ENCODE assay signal across 19 cellular contexts in the genomic region with DNA sequence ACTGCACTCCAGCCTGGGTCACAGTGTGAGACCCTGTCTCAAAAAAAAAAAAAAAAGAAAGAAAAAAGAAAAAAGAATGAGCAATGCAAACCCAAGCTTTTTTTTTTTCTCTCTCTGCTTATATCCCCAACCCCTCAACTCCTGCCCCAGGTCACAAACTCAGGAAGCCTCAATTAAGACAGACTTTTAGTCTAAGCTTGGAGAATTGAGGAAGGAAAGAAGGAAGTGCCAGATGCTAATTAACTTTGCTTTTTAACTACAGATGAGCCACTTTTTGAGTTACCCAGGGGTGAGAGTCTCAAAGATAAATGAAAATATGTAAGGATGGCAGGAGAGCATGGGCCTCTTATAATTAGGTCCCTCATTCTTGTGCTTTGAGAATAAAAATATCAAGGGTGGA. TPM values are rescaled to one million over a fixed set of nuclear protein-coding genes. Genes with fewer than 3 reads are reported as not detected.
DNase-seq lines count a peak whose midpoint lies in the region; ATAC-seq and TF ChIP-seq lines count a peak whose summit lies in the region.
"Had no signal": no experiment of that assay in that cellular context is flagged by ENCODE, and none has a peak within 500 bp of the region (broad histone marks: within the 10 kb centered on the region; RNA-seq: fewer than 3 reads in every experiment).

No MANE protein-coding gene starts in this region.

- H3K4me1 Mint-ChIP-seq in T-helper 2 cell treated with Interferon-gamma antibody and Interleukin-4, amounts not matched to agents 5 μg/mL and 100 μg/mL, for 36 hours (ENCODE audit: low read depth): peaks cover 37% of the 10 kb centered on the region
- peaks cover 48 to 74% (median 69%) of the 10 kb centered on the region in 3 donors for H3K4me1 Mint-ChIP-seq in CD8-positive, alpha-beta memory T cell
- peaks cover 60% of the 10 kb centered on the region for H3K4me1 Mint-ChIP-seq in central memory CD8-positive, alpha-beta T cell

- H3K9me3 ChIP-seq in CD8-positive, alpha-beta memory T cell (ENCODE audit: low read length): no peaks in the 10 kb centered on the region
- H3K9me3 ChIP-seq: upper lobe of left lung had no signal

- no peak for DNase-seq in T-helper 2 cell treated with Interferon-gamma antibody and Interleukin-4, amounts not matched to agents 5 μg/mL and 100 μg/mL, for 36 hours (ENCODE audit: low spot score)
- no peak for DNase-seq in T-helper 2 cell
- no peak for DNase-seq in CD8-positive, alpha-beta memory T cell
- peak; percentile 75 for DNase-seq in SKM-1 treated with dmso at 0.1 percent for 144 hours (lab: John Stamatoyannopoulos, UW; ENCODE audit: unreplicated experiment)
- DNase-seq in central memory CD8-positive, alpha-beta T cell (ENCODE audit: low spot score in 2 of 2): no peak
- DNase-seq in AG08395 (ENCODE audit: low spot score): no peak
- DNase-seq: 8988T; activated CD8-positive, alpha-beta memory T cell treated with anti-CD3 and anti-CD28 coated beads for 24 hours; activated gamma-delta T cell treated with Interleukin-2 at 50 U/mL for 16 hours; NCI-H2029 treated with DMSO at 0.1 percent for 48 hours; NCI-H510A treated with DMSO at 0.1 percent for 48 hours; SIG-M5; stimulated activated naive CD8-positive, alpha-beta T cell treated with anti-CD3 and anti-CD28 coated beads, Interleukin-15, Interleukin-2, amounts not matched to agents 100 U/mL and 50 U/mL, for 24 hours; upper lobe of left lung had no signal

- H3K4me1 ChIP-seq in CD8-positive, alpha-beta memory T cell (ENCODE audit: insufficient read depth, low read length): peaks cover 61% of the 10 kb centered on the region

- peaks cover 17% of the 10 kb centered on the region for H3K36me3 Mint-ChIP-seq in T-helper 2 cell treated with Interferon-gamma antibody and Interleukin-4, amounts not matched to agents 5 μg/mL and 100 μg/mL, for 36 hours (ENCODE audit: low read depth)
- peaks cover 0 to 21% (median 7%) of the 10 kb centered on the region in 3 donors for H3K36me3 Mint-ChIP-seq in CD8-positive, alpha-beta memory T cell
- peaks cover 16% of the 10 kb centered on the region for H3K36me3 Mint-ChIP-seq in central memory CD8-positive, alpha-beta T cell (ENCODE audit: insufficient read depth)
- H3K36me3 Mint-ChIP-seq: brain, mesothelial cell of epicardium had no signal

- H3K27me3 ChIP-seq in CD8-positive, alpha-beta memory T cell (ENCODE audit: insufficient read depth, low read length, poor library complexity, severe bottlenecking): no peaks in the 10 kb centered on the region
- H3K27me3 ChIP-seq: upper lobe of left lung had no signal

- TF ChIP-seq POLR2A in GM18505 (IDR thresholded peaks at IDR 0.05; ENCODE audit: borderline replicate concordance, extremely low read depth, insufficient read depth, insufficient read length): no peak

- CTCF ChIA-PET in CD8-positive, alpha-beta memory T cell (lab: Charles Lee): interaction anchor here (1.2 to 11.2 kb wide), 3 partner anchors 20 to 56 kb away, joined by 3 to 86 read pairs (median 28); a partner anchor contains a TSS

- no peaks in the 10 kb centered on the region for H3K9me3 Mint-ChIP-seq in T-helper 2 cell treated with Interferon-gamma antibody and Interleukin-4, amounts not matched to agents 5 μg/mL and 100 μg/mL, for 36 hours
- no peaks in the 10 kb centered on the region for H3K9me3 Mint-ChIP-seq in CD8-positive, alpha-beta memory T cell
- H3K9me3 Mint-ChIP-seq in central memory CD8-positive, alpha-beta T cell: no peaks in the 10 kb centered on the region
- H3K9me3 Mint-ChIP-seq: dendritic cell treated with granulocyte-macrophage colony-stimulating factor and Interleukin-4, amounts not matched to agents 40 ng/mL and 50 ng/mL, for 4 days; mesothelial cell of epicardium had no signal

- no peaks in the 10 kb centered on the region for H3K27me3 Mint-ChIP-seq in T-helper 2 cell treated with Interferon-gamma antibody and Interleukin-4, amounts not matched to agents 5 μg/mL and 100 μg/mL, for 36 hours (ENCODE audit: low read depth)
- H3K27me3 Mint-ChIP-seq in CD8-positive, alpha-beta memory T cell: no peaks in the 10 kb centered on the region
- H3K27me3 Mint-ChIP-seq in central memory CD8-positive, alpha-beta T cell: no peaks in the 10 kb centered on the region
- H3K27me3 Mint-ChIP-seq: dendritic cell treated with granulocyte-macrophage colony-stimulating factor and Interleukin-4, amounts not matched to agents 40 ng/mL and 50 ng/mL, for 4 days had no signal

- H3K27ac Mint-ChIP-seq in T-helper 2 cell treated with Interferon-gamma antibody and Interleukin-4, amounts not matched to agents 5 μg/mL and 100 μg/mL, for 36 hours: peak overlapping the region; percentile 65
- peak overlapping the region in 7 of 8 donors; percentile 16 to 93 (median 29) for H3K27ac Mint-ChIP-seq in CD8-positive, alpha-beta memory T cell
- peak overlapping the region; percentile 69 for H3K27ac Mint-ChIP-seq in central memory CD8-positive, alpha-beta T cell (ENCODE audit: low read depth)
- H3K27ac Mint-ChIP-seq: brain; dendritic cell treated with granulocyte-macrophage colony-stimulating factor and Interleukin-4, amounts not matched to agents 40 ng/mL and 50 ng/mL, for 4 days; mesothelial cell of epicardium had no signal

- no peak overlapping the region for H3K4me3 ChIP-seq in CD8-positive, alpha-beta memory T cell (ENCODE audit: low read length)
- H3K4me3 ChIP-seq: upper lobe of left lung had no signal

- ATAC-seq in central memory CD8-positive, alpha-beta T cell (replicated peaks; ENCODE audit: extremely low read depth, poor library complexity, severe bottlenecking): no peak
- no peak for ATAC-seq in GM18505 (IDR thresholded peaks at IDR 0.05; ENCODE audit: unreplicated experiment)
- ATAC-seq in HG03442 (IDR thresholded peaks at IDR 0.05; ENCODE audit: unreplicated experiment): no peak
- ATAC-seq: stimulated activated naive CD8-positive, alpha-beta T cell treated with anti-CD3 and anti-CD28 coated beads, Interleukin-15, Interleukin-2, amounts not matched to agents 100 U/mL and 50 U/mL, for 24 hours had no signal

- POLR2A ChIA-PET in CD8-positive, alpha-beta memory T cell (lab: Charles Lee): no interaction called here

- H3K27ac ChIP-seq in CD8-positive, alpha-beta memory T cell (ENCODE audit: low read depth, low read length): no peak overlapping the region
- H3K27ac ChIP-seq: upper lobe of left lung had no signal

- peaks cover 5% of the 10 kb centered on the region for H3K36me3 ChIP-seq in CD8-positive, alpha-beta memory T cell (ENCODE audit: insufficient read depth, low read length)
- H3K36me3 ChIP-seq: upper lobe of left lung had no signal

- H3K4me3 Mint-ChIP-seq in T-helper 2 cell treated with Interferon-gamma antibody and Interleukin-4, amounts not matched to agents 5 μg/mL and 100 μg/mL, for 36 hours: no peak overlapping the region
- H3K4me3 Mint-ChIP-seq in CD8-positive, alpha-beta memory T cell: peak overlapping the region in 1 of 7 donors; percentile 2
- H3K4me3 Mint-ChIP-seq in central memory CD8-positive, alpha-beta T cell: no peak overlapping the region
- H3K4me3 Mint-ChIP-seq: dendritic cell treated with granulocyte-macrophage colony-stimulating factor and Interleukin-4, amounts not matched to agents 40 ng/mL and 50 ng/mL, for 4 days; mesothelial cell of epicardium had no signal

RNA-seq across cellular contexts. Expression of a gene that starts 33.3 kb away (rescaled TPM):
- 100 to 1,000 TPM; 157 to 165 TPM for total RNA-seq in CD8-positive, alpha-beta memory T cell
- 109 TPM for polyA plus RNA-seq in CD8-positive, alpha-beta memory T cell
